Comparison of ENCODE assay signal across 21 cellular contexts in the genomic region with DNA sequence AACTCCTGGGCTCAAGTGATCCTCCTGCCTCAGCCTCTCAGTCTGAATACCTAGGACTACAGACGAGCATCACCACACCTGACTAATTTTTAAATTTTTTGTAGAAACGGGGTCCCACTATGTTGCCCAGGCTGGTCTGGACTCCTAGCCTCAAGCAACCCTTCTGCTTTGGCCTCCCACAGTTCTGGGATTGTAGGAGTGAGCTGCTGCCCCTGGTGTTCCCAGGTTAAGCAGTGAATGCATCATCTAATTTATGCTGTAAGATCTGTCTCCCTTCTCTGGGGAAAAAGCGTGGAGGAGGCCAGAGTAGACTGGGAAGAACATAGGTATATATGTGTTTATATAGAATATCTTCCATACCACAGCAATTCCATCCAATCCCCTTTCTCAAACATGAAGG. TPM values are rescaled to one million over a fixed set of nuclear protein-coding genes. Genes with fewer than 3 reads are reported as not detected.
DNase-seq lines count a peak whose midpoint lies in the region; ATAC-seq, FAIRE-seq and TF ChIP-seq lines count a peak whose summit lies in the region.
"Had no signal": no experiment of that assay in that cellular context is flagged by ENCODE, and none has a peak within 500 bp of the region (broad histone marks: within the 10 kb centered on the region; RNA-seq: fewer than 3 reads in every experiment).

No MANE protein-coding gene starts in this region.

- H3K9me3 ChIP-seq in BLaER1 (no peaks in the 10 kb centered on the region), K562 (replicated peaks; ENCODE audit: control insufficient read depth, insufficient read depth, low read depth, low read length) (no peaks in the 10 kb centered on the region), sigmoid colon (no peaks in the 10 kb centered on the region)

- BruUV-seq in K562 (replicated peaks; lab: Mats Ljungman, UMichigan), result no TSS peak

- intact Hi-C loops in K562 (cut with micrococcal nuclease) (no loop called here), sigmoid colon (cut with DNase I) (no loop called here)

- TF ChIP-seq EP300 in K562 (IDR thresholded peaks at IDR 0.05; ENCODE audit: low read length) (no peak), sigmoid colon (IDR thresholded peaks at IDR 0.05) (no peak)

- H4K20me1 ChIP-seq in BLaER1, result no peaks in the 10 kb centered on the region
- no peaks in the 10 kb centered on the region for H4K20me1 ChIP-seq in K562 (replicated peaks; ENCODE audit: control insufficient read depth, insufficient read depth, low read length)

- H3K36me3 ChIP-seq in BLaER1, result no peaks in the 10 kb centered on the region
- H3K36me3 ChIP-seq in K562 (ENCODE audit: control insufficient read depth, insufficient read depth, low read length), result no peaks in the 10 kb centered on the region
- H3K36me3 ChIP-seq in sigmoid colon, result no peaks in the 10 kb centered on the region

- H3K27ac ChIP-seq in BLaER1 (no peak overlapping the region), K562 (ENCODE audit: extremely low read depth, low read depth, low read length) (no peak overlapping the region), sigmoid colon (peak overlapping the region in 1 of 4 donors; percentile 63)
- H3K27ac ChIP-seq: GM23248 had no signal

- no peak overlapping the region for H3K4me3 Mint-ChIP-seq in activated CD8-positive, alpha-beta memory T cell treated with anti-CD3 and anti-CD28 coated beads, Interleukin-2, amount 10 ng/mL, durations not matched to agents 7 days and 5 days
- H3K4me3 Mint-ChIP-seq: B cell; CD4-positive, alpha-beta memory T cell had no signal

- no peak for FAIRE-seq in K562 (lab: Jason Lieb, UNC)

- CTCF ChIA-PET in activated CD8-positive, alpha-beta memory T cell treated with anti-CD3 and anti-CD28 coated beads, Interleukin-2, amount 10 ng/mL, durations not matched to agents 7 days and 5 days (lab: Charles Lee), result interaction anchor here (1.9 to 2.5 kb wide), 2 partner anchors 14 kb away, joined by 6 to 9 read pairs; no protein-coding TSS in a partner anchor
- CTCF ChIA-PET in K562 (lab: Yijun Ruan, JAX; ENCODE audit: low intra/inter-chr PET ratio), result no interaction called here

- no peaks in the 10 kb centered on the region for H3K9me1 ChIP-seq in K562 (ENCODE audit: control insufficient read depth, insufficient read depth, low read length)

- in situ Hi-C loops in K562 (cut with MboI), result loop anchor here (25.0 kb wide), 1 partner anchor 1646 kb away; a partner anchor contains a TSS

- TF ChIP-seq RAD21 in K562 (CRISPR knock-in tag; conservative IDR thresholded peaks at IDR 0.05 in 1 of 2, IDR thresholded peaks at IDR 0.05 in 1 of 2), result no peak

- peak overlapping the region; percentile 66 for H3K4me2 ChIP-seq in BLaER1
- H3K4me2 ChIP-seq in K562 (ENCODE audit: insufficient read depth, low read length), result no peak overlapping the region

- H3K4me3 ChIP-seq in BLaER1 (no peak overlapping the region), K562 (no peak overlapping the region), sigmoid colon (no peak overlapping the region)
- H3K4me3 ChIP-seq: GM23248 had no signal

- no peak for ATAC-seq in activated CD8-positive, alpha-beta memory T cell treated with anti-CD3 and anti-CD28 coated beads, Interleukin-2, amount 10 ng/mL, durations not matched to agents 7 days and 5 days
- no peak for ATAC-seq in K562
- ATAC-seq in GM19455 (IDR thresholded peaks at IDR 0.05; ENCODE audit: unreplicated experiment), result no peak

- H3K9ac ChIP-seq in BLaER1 (no peak overlapping the region), K562 (ENCODE audit: insufficient read depth in 1 of 2, low read depth in 2 of 2, low read length in 2 of 2) (no peak overlapping the region)
- H3K9ac ChIP-seq: GM23248 had no signal

- TF ChIP-seq POLR2A in K562 (conservative IDR thresholded peaks at IDR 0.05), result no peak
- no peak for TF ChIP-seq POLR2A in sigmoid colon (IDR thresholded peaks at IDR 0.05)

- H3K4me1 Mint-ChIP-seq in activated CD8-positive, alpha-beta memory T cell treated with anti-CD3 and anti-CD28 coated beads, Interleukin-2, amount 10 ng/mL, durations not matched to agents 7 days and 5 days, result peaks cover 63% of the 10 kb centered on the region

- no peaks in the 10 kb centered on the region for H3K27me3 Mint-ChIP-seq in activated CD8-positive, alpha-beta memory T cell treated with anti-CD3 and anti-CD28 coated beads, Interleukin-2, amount 10 ng/mL, durations not matched to agents 7 days and 5 days
- H3K27me3 Mint-ChIP-seq: CD4-positive, alpha-beta memory T cell had no signal

- peak overlapping the region; percentile 55; the same call in 1 of the 2 replicates for H2AFZ ChIP-seq in K562 (ENCODE audit: low read depth, low read length)
- H2AFZ ChIP-seq: GM23248 had no signal

- no peak overlapping the region for H3K27ac Mint-ChIP-seq in activated CD8-positive, alpha-beta memory T cell treated with anti-CD3 and anti-CD28 coated beads, Interleukin-2, amount 10 ng/mL, durations not matched to agents 7 days and 5 days
- H3K27ac Mint-ChIP-seq: B cell had no signal

- H3K36me3 Mint-ChIP-seq in activated CD8-positive, alpha-beta memory T cell treated with anti-CD3 and anti-CD28 coated beads, Interleukin-2, amount 10 ng/mL, durations not matched to agents 7 days and 5 days, result no peaks in the 10 kb centered on the region

- H3K9me3 Mint-ChIP-seq in activated CD8-positive, alpha-beta memory T cell treated with anti-CD3 and anti-CD28 coated beads, Interleukin-2, amount 10 ng/mL, durations not matched to agents 7 days and 5 days (ENCODE audit: low read depth), result no peaks in the 10 kb centered on the region

- H3K79me2 ChIP-seq in K562 (ENCODE audit: control insufficient read depth, insufficient read depth, low read length), result no peaks in the 10 kb centered on the region

- POLR2A ChIA-PET in K562 (lab: Yijun Ruan, JAX), result interaction anchor here (0.9 to 1.7 kb wide), 2 partner anchors 12 to 251 kb away, joined by 3 to 4 read pairs; no protein-coding TSS in a partner anchor

- WGBS in K562 (ENCODE audit: insufficient coverage, low coverage, missing lambda C conversion rate), result 30% methylated on average over 3 of the region's 3 CpGs
- WGBS in sigmoid colon, 2 donors, result 90 to 93% methylated on average over 3 of the region's 3 CpGs

- H3K4me1 ChIP-seq in BLaER1 (peaks cover 71% of the 10 kb centered on the region), K562 (replicated peaks in 1 of 2; ENCODE audit: control insufficient read depth in 2 of 2, insufficient read depth in 2 of 2, low read length in 2 of 2) (peaks cover 3 to 11% of the 10 kb centered on the region in 2 experiments; a peak in 3 of 5 replicates), sigmoid colon (peaks cover 0 to 24% (median 15%) of the 10 kb centered on the region in 4 donors)

- H3K27me3 ChIP-seq in BLaER1 (no peaks in the 10 kb centered on the region), K562 (ENCODE audit: control insufficient read depth in 2 of 2, insufficient read depth in 2 of 2, low read length in 2 of 2) (no peaks in the 10 kb centered on the region), sigmoid colon (no peaks in the 10 kb centered on the region)

- DNase-seq in activated CD8-positive, alpha-beta memory T cell treated with anti-CD3 and anti-CD28 coated beads for 24 hours, result peak; percentile 51
- DNase-seq in activated CD8-positive, alpha-beta memory T cell treated with anti-CD3 and anti-CD28 coated beads, Interleukin-2, amount 10 ng/mL, durations not matched to agents 7 days and 5 days, result no peak
- no peak for DNase-seq in K562 (ENCODE audit: extremely low read depth in 1 of 4, low spot score in 3 of 4)
- peak; percentile 11 for DNase-seq in sigmoid colon
- no peak for DNase-seq in HuH-7 (ENCODE audit: low spot score)
- no peak for DNase-seq in NCI-H2171 (lab: John Stamatoyannopoulos, UW)
- DNase-seq: CD4-positive, alpha-beta memory T cell; DMS153; GDM1; GM23248; HCEC 1CT; KBM-7; NCI-H1105; NCI-H2081 treated with DMSO at 0.1 percent for 48 hours; NCI-H2227 treated with DMSO at 0.1 percent for 48 hours; NCI-H524; NCI-H82; SHP77 treated with DMSO at 0.1 percent for 48 hours had no signal

- no peak for TF ChIP-seq CTCF in K562 (IDR thresholded peaks at IDR 0.05 in 2 of 3, conservative IDR thresholded peaks at IDR 0.05 in 1 of 3; ENCODE audit: insufficient read depth in 2 of 3, low read depth in 1 of 3, low read length in 3 of 3)
- TF ChIP-seq CTCF in sigmoid colon (IDR thresholded peaks at IDR 0.05), result no peak

TF ChIP-seq in K562, 482 proteins besides CTCF, POLR2A, EP300 and RAD21 (continues in another document):
- TF ChIP-seq POLR2B (IDR thresholded peaks at IDR 0.05; ENCODE audit: low read depth, partially characterized antibody), result no peak

RNA-seq across cellular contexts. Expression of a gene that starts 6.6 kb away (rescaled TPM):
- 10 to 100 TPM; 86.5 to 95.7 TPM for total RNA-seq in activated CD8-positive, alpha-beta memory T cell treated with anti-CD3 and anti-CD28 coated beads, Interleukin-2, amount 10 ng/mL, durations not matched to agents 7 days and 5 days
- total RNA-seq in K562 (2011; cell fraction: chromatin; rRNA removed; ENCODE audit: low replicate concordance), result 17.8 and 43.0 TPM in 2 replicates
- total RNA-seq in K562 (2011; cell fraction: nucleolus; rRNA removed), result 8.0 and 10.5 TPM in 2 replicates
- total RNA-seq in K562 (2011; cell fraction: nucleoplasm; rRNA removed), result 17.3 and 17.6 TPM in 2 replicates
- total RNA-seq in K562 (2014; rRNA removed) (5.9 and 7.4 TPM in 2 replicates), K562 (2014; rRNA removed; fragmentation: Illumina TruSeq; extraction: Trizol) (17.1 and 18.4 TPM in 2 replicates), K562 (2015; rRNA removed; fragmentation: Illumina TruSeq; extraction: Trizol) (18.6 and 20.7 TPM in 2 replicates), K562 (2021) (18.0 and 18.1 TPM in 2 replicates), sigmoid colon (10 to 100 TPM; 22.4 to 28.1 (median 26.1) TPM)
- polyA plus RNA-seq in K562 (2011; rRNA removed) (12.9 and 16.5 TPM in 2 replicates), K562 (2014; fragmentation: Illumina TruSeq; extraction: Trizol) (17.4 and 18.7 TPM in 2 replicates), K562 (2014; fragmentation: Nextera tagmentation; extraction: Ambion mirVana) (1 to 10 TPM; 1.1 to 2.4 TPM), K562 (2014; rRNA removed) (10.0 and 15.5 TPM in 2 replicates), sigmoid colon (10 to 100 TPM; 15.1 to 20.4 (median 17.3) TPM)
- 7.5 and 14.3 TPM in 2 replicates for polyA plus RNA-seq in K562 (2011; cell fraction: cytosol; rRNA removed)
- 12.2 and 13.1 TPM in 2 replicates for polyA plus RNA-seq in K562 (2011; cell fraction: nucleus; rRNA removed)
- polyA plus RNA-seq in K562 (2012), result 8.5 and 12.2 TPM in 2 replicates
- polyA minus RNA-seq in K562 (2011; rRNA and poly(A)+ RNA removed), result 16.4 and 26.0 TPM in 2 replicates
- polyA minus RNA-seq in K562 (2011; cell fraction: cytosol; rRNA and poly(A)+ RNA removed), result 10.5 and 12.3 TPM in 2 replicates
- polyA minus RNA-seq in K562 (2011; cell fraction: nucleus; rRNA and poly(A)+ RNA removed), result 8.1 and 14.8 TPM in 2 replicates

Comparison
In these comparisons a context has a peak if more than half of its experiments do, and no peak if none do; other contexts are left out.
1. DNase-seq: peak in activated CD8-positive, alpha-beta memory T cell treated with anti-CD3 and anti-CD28 coated beads for 24 hours (single experiment) and sigmoid colon (single experiment); none in activated CD8-positive, alpha-beta memory T cell treated with anti-CD3 and anti-CD28 coated beads, Interleukin-2, amount 10 ng/mL, durations not matched to agents 7 days and 5 days (single experiment), K562 (0 of 4), HuH-7 (single experiment) and NCI-H2171 (single experiment).